In genomic region chr3:23807161-23808015, GRCh38 we compare ENCODE assay signal across 8 cellular contexts. TPM values are rescaled to one million over a fixed set of nuclear protein-coding genes. Genes with fewer than 3 reads are reported as not detected.
A peak's percentile ranks its signal among the peaks of the same experiment; 100 is the strongest.
DNase-seq lines count a peak whose midpoint lies in the region; ATAC-seq, FAIRE-seq and TF ChIP-seq lines count a peak whose summit lies in the region.

No MANE protein-coding gene starts in this region.

- DNase-seq in M059J (ENCODE audit: low read depth) (peak; percentile 23), astrocyte of the spinal cord (ENCODE audit: low read depth, low spot score) (peak; percentile 37), inferior parietal cortex (ENCODE audit: extremely low spot score) (peak; percentile 41), SHP77 treated with DMSO at 0.1 percent for 48 hours (lab: John Stamatoyannopoulos, UW) (no peak), mesenteric fat pad (ENCODE audit: low spot score) (no peak), cerebellar nuclear complex (lab: John Stamatoyannopoulos, UW) (no peak)

- H3K4me3 ChIP-seq in astrocyte of the spinal cord (ENCODE audit: low read depth, low read length) = peak overlapping the region; percentile 69

- no peaks in the 10 kb centered on the region for H3K9me3 Mint-ChIP-seq in stimulated activated memory B cell treated with anti-CD40 and anti-IgM and Interleukin-4, amounts not matched to agents 10 μg/mL and 1 μg/mL and 100 μg/mL, for 72 hours

- H3K36me3 Mint-ChIP-seq in stimulated activated memory B cell treated with anti-CD40 and anti-IgM and Interleukin-4, amounts not matched to agents 10 μg/mL and 1 μg/mL and 100 μg/mL, for 72 hours = peaks cover 17% of the 10 kb centered on the region

- no peak for TF ChIP-seq CTCF in astrocyte of the spinal cord (IDR thresholded peaks at IDR 0.05; ENCODE audit: low read depth, low read length)

- peaks cover 63% of the 10 kb centered on the region for H3K4me1 Mint-ChIP-seq in stimulated activated memory B cell treated with anti-CD40 and anti-IgM and Interleukin-4, amounts not matched to agents 10 μg/mL and 1 μg/mL and 100 μg/mL, for 72 hours

- no peaks in the 10 kb centered on the region for H3K27me3 Mint-ChIP-seq in stimulated activated memory B cell treated with anti-CD40 and anti-IgM and Interleukin-4, amounts not matched to agents 10 μg/mL and 1 μg/mL and 100 μg/mL, for 72 hours

- in situ Hi-C loops in astrocyte of the spinal cord (cut with HindIII; ENCODE audit: low sequenced_read_pairs) = no loop called here

- ATAC-seq in stimulated activated memory B cell treated with anti-CD40 and anti-IgM and Interleukin-4, amounts not matched to agents 10 μg/mL and 1 μg/mL and 100 μg/mL, for 72 hours = peak; percentile 10

- H3K27ac Mint-ChIP-seq in stimulated activated memory B cell treated with anti-CD40 and anti-IgM and Interleukin-4, amounts not matched to agents 10 μg/mL and 1 μg/mL and 100 μg/mL, for 72 hours = peak overlapping the region; percentile 98

- H3K4me3 Mint-ChIP-seq in stimulated activated memory B cell treated with anti-CD40 and anti-IgM and Interleukin-4, amounts not matched to agents 10 μg/mL and 1 μg/mL and 100 μg/mL, for 72 hours = peak overlapping the region; percentile 100

- peak; percentile 58 for FAIRE-seq in G401.6 (lab: Jason Lieb, UNC)

RNA-seq across cellular contexts. Expression of gene UBE2E1, which starts 1.6 kb away (rescaled TPM):
- 99.0 and 107 TPM in 2 replicates for total RNA-seq in M059J (2014; rRNA removed; shearing (Covaris generic))
- 93.7 TPM for total RNA-seq in mesenteric fat pad

Comparison
In these comparisons a context has a peak if more than half of its experiments do, and no peak if none do; other contexts are left out.
1. DNase-seq: peak in M059J (single experiment), astrocyte of the spinal cord (single experiment) and inferior parietal cortex (single experiment); none in SHP77 treated with DMSO at 0.1 percent for 48 hours (single experiment), mesenteric fat pad (single experiment) and cerebellar nuclear complex (0 of 2).